In genomic region chr10:17249820-17250219, GRCh38 we compare ENCODE assay signal across 8 cellular contexts. TPM values are rescaled to one million over a fixed set of nuclear protein-coding genes. Genes with fewer than 3 reads are reported as not detected.
DNase-seq lines count a peak whose midpoint lies in the region; ATAC-seq and TF ChIP-seq lines count a peak whose summit lies in the region.
"Had no signal": no experiment of that assay in that cellular context is flagged by ENCODE, and none has a peak within 500 bp of the region (broad histone marks: within the 10 kb centered on the region; RNA-seq: fewer than 3 reads in every experiment).

No MANE protein-coding gene starts in this region.

- no peaks in the 10 kb centered on the region for H3K36me3 ChIP-seq in KMS-11 (ENCODE audit: insufficient read depth)
- no peaks in the 10 kb centered on the region for H3K36me3 ChIP-seq in osteoblast (ENCODE audit: insufficient read depth, low read length)
- H3K36me3 ChIP-seq: SJCRH30 had no signal

- H3K79me2 ChIP-seq in KMS-11 (ENCODE audit: insufficient read depth, low read depth), result no peaks in the 10 kb centered on the region
- no peaks in the 10 kb centered on the region for H3K79me2 ChIP-seq in osteoblast (ENCODE audit: insufficient read depth, low read length)

- H3K4me1 ChIP-seq in KMS-11 (ENCODE audit: low read depth, poor library complexity, severe bottlenecking) (no peaks in the 10 kb centered on the region), osteoblast (ENCODE audit: insufficient read depth, low read length) (no peaks in the 10 kb centered on the region)
- H3K4me1 ChIP-seq: SJCRH30 had no signal

- TF ChIP-seq CTCF in GM12864 (IDR thresholded peaks at IDR 0.05; ENCODE audit: low read depth, low read length, missing control alignments) (peak; percentile 47), KMS-11 (conservative IDR thresholded peaks at IDR 0.05; ENCODE audit: low read depth, low read length) (0 out of 2 replicates have a peak, but pooled peaks have one; percentile 22), osteoblast (IDR thresholded peaks at IDR 0.05; ENCODE audit: extremely low read depth, low read depth, low read length) (peak; percentile 55)

- no peak for ATAC-seq in HG03378 (IDR thresholded peaks at IDR 0.05; ENCODE audit: unreplicated experiment)

- no peaks in the 10 kb centered on the region for H3K9me3 ChIP-seq in osteoblast (ENCODE audit: low read depth, low read length)
- H3K9me3 ChIP-seq: SJCRH30 had no signal

- H3K4me2 ChIP-seq in KMS-11 (no peak overlapping the region), osteoblast (ENCODE audit: insufficient read depth, low read length) (no peak overlapping the region)

- H2AFZ ChIP-seq in KMS-11 (ENCODE audit: low read depth) (no peak overlapping the region), osteoblast (ENCODE audit: low read length) (no peak overlapping the region)

- no peaks in the 10 kb centered on the region for H3K27me3 ChIP-seq in KMS-11 (ENCODE audit: insufficient read depth, low read depth)
- H3K27me3 ChIP-seq in osteoblast (ENCODE audit: insufficient read depth, low read length), result no peaks in the 10 kb centered on the region
- H3K27me3 ChIP-seq: SJCRH30 had no signal

- H3K27ac ChIP-seq in KMS-11 (no peak overlapping the region), osteoblast (ENCODE audit: low read depth, low read length) (no peak overlapping the region)
- H3K27ac ChIP-seq: SJCRH30 had no signal

- H3K9ac ChIP-seq in KMS-11, result no peak overlapping the region

- H3K4me3 ChIP-seq in GM12864 (ENCODE audit: low read depth, low read length) (no peak overlapping the region), KMS-11 (IDR thresholded peaks at IDR 0.05; ENCODE audit: insufficient read depth, low read depth, low read length) (no peak overlapping the region), osteoblast (ENCODE audit: insufficient read depth, low read length) (no peak overlapping the region)
- H3K4me3 ChIP-seq: SJCRH30 had no signal

- no peak for DNase-seq in GM12864 (ENCODE audit: low read depth)
- DNase-seq in cerebellar cortex (ENCODE audit: low spot score), result peak; percentile 22
- no peak for DNase-seq in osteoblast (ENCODE audit: insufficient read length, low spot score, missing footprints)
- no peak for DNase-seq in activated CD4-positive, alpha-beta T cell treated with anti-CD3 and anti-CD28 coated beads, Interleukin-2, amount 50 U/mL, for 1 hour
- DNase-seq in AG08396 (ENCODE audit: low spot score), result no peak

- no peaks in the 10 kb centered on the region for H4K20me1 ChIP-seq in KMS-11 (ENCODE audit: insufficient read depth)
- no peaks in the 10 kb centered on the region for H4K20me1 ChIP-seq in osteoblast (ENCODE audit: insufficient read depth, low read length)

RNA-seq across cellular contexts. Expression of gene VIM, which starts 21.8 kb away (rescaled TPM):
- total RNA-seq in osteoblast, result 10,072 and 10,643 TPM in 2 replicates

RNA-seq across cellular contexts. Expression of gene TRDMT1, which starts 48.3 kb away (rescaled TPM):
- 7.1 and 7.6 TPM in 2 replicates for total RNA-seq in osteoblast
